In the genomic region with DNA sequence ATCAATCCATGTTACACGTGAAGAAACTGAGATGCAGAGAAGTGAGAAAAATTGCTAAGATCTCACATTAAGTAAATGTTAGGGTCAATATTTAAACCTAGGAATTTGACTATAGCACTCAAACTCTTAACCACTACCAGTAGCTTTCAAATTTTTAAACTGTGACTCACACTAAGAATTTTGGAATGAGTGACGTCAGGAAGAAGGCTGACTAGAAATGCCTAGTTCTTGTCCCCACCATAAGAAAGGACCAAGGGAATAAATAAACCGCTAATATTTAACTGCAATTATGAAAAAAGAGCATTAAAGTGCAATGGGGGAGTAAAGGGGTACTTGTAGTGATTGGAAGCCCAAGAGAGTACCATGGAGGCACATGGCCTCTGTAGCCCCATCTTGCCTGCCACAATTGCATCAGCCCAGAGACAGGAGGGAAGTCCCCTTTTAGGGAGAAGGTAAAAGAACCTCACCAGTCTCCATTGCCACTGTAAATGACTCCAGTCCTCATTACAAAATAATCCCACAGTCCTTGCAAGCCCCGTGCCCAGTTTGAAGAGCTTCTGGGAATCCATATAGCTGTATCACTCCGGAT, we compare ENCODE assay signal across 1 cellular context.
TF ChIP-seq lines count a peak whose summit lies in the region.

No MANE protein-coding gene starts in this region.

TF ChIP-seq in SK-N-SH treated with all-trans-retinoic acid at 6 μM for 48 hours, 23 proteins besides CTCF, POLR2A, EP300 and RAD21 (continued from another document):
- TF ChIP-seq, protein P1, sequence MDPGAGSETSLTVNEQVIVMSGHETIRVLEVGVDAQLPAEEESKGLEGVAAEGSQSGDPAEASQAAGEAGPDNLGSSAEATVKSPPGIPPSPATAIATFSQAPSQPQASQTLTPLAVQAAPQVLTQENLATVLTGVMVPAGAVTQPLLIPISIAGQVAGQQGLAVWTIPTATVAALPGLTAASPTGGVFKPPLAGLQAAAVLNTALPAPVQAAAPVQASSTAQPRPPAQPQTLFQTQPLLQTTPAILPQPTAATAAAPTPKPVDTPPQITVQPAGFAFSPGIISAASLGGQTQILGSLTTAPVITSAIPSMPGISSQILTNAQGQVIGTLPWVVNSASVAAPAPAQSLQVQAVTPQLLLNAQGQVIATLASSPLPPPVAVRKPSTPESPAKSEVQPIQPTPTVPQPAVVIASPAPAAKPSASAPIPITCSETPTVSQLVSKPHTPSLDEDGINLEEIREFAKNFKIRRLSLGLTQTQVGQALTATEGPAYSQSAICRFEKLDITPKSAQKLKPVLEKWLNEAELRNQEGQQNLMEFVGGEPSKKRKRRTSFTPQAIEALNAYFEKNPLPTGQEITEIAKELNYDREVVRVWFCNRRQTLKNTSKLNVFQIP (CRISPR knock-in tag; IDR thresholded peaks at IDR 0.05; ENCODE audit: borderline replicate concordance, low read depth) = no peak
- TF ChIP-seq ZNF70 (CRISPR knock-in tag; IDR thresholded peaks at IDR 0.05) (no peak), BACH2 (CRISPR knock-in tag; IDR thresholded peaks at IDR 0.05; ENCODE audit: borderline replicate concordance) (no peak), TCF4 (CRISPR knock-in tag; IDR thresholded peaks at IDR 0.05; ENCODE audit: borderline replicate concordance) (no peak), TOX (CRISPR knock-in tag; IDR thresholded peaks at IDR 0.05; ENCODE audit: borderline replicate concordance) (no peak), OSR1 (CRISPR knock-in tag; IDR thresholded peaks at IDR 0.05) (no peak)
- TF ChIP-seq, protein P2, sequence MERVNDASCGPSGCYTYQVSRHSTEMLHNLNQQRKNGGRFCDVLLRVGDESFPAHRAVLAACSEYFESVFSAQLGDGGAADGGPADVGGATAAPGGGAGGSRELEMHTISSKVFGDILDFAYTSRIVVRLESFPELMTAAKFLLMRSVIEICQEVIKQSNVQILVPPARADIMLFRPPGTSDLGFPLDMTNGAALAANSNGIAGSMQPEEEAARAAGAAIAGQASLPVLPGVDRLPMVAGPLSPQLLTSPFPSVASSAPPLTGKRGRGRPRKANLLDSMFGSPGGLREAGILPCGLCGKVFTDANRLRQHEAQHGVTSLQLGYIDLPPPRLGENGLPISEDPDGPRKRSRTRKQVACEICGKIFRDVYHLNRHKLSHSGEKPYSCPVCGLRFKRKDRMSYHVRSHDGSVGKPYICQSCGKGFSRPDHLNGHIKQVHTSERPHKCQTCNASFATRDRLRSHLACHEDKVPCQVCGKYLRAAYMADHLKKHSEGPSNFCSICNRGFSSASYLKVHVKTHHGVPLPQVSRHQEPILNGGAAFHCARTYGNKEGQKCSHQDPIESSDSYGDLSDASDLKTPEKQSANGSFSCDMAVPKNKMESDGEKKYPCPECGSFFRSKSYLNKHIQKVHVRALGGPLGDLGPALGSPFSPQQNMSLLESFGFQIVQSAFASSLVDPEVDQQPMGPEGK (CRISPR knock-in tag; IDR thresholded peaks at IDR 0.05; ENCODE audit: borderline replicate concordance) = no peak
